Comparison of ENCODE assay signal across 18 cellular contexts in genomic region chr10:114458216-114458615, GRCh38.
"Had no signal": no experiment of that assay in that cellular context is flagged by ENCODE, and none has a peak within 500 bp of the region (broad histone marks: within the 10 kb centered on the region; RNA-seq: fewer than 3 reads in every experiment).

No MANE protein-coding gene starts in this region.

- H3K9me3 Mint-ChIP-seq: endodermal cell; immature natural killer cell; stimulated activated naive B cell treated with anti-CD40 and anti-IgM and Interleukin-4, amounts not matched to agents 10 μg/mL and 1 μg/mL and 100 μg/mL, for 72 hours had no signal

- H3K4me3 Mint-ChIP-seq: endodermal cell; immature natural killer cell; stimulated activated naive B cell treated with anti-CD40 and anti-IgM and Interleukin-4, amounts not matched to agents 10 μg/mL and 1 μg/mL and 100 μg/mL, for 72 hours had no signal

- H3K36me3 ChIP-seq: neutrophil, uterus had no signal

- H3K4me1 ChIP-seq: foreskin keratinocyte, right atrium auricular region, sigmoid colon, tibial artery, upper lobe of left lung, uterus had no signal

- H3K4me3 ChIP-seq: coronary artery, left ventricle myocardium inferior, lung, right atrium auricular region, sigmoid colon, skin epidermis, tibial artery, upper lobe of left lung, uterus had no signal

- H3K27me3 ChIP-seq: foreskin keratinocyte, neutrophil, right atrium auricular region, sigmoid colon, tibial artery, upper lobe of left lung, uterus had no signal

- H3K27me3 Mint-ChIP-seq: stimulated activated naive B cell treated with anti-CD40 and anti-IgM and Interleukin-4, amounts not matched to agents 10 μg/mL and 1 μg/mL and 100 μg/mL, for 72 hours had no signal

- H3K4me1 Mint-ChIP-seq: endodermal cell had no signal

- H3K27ac ChIP-seq: coronary artery, foreskin keratinocyte, left ventricle myocardium inferior, neutrophil, right atrium auricular region, sigmoid colon, skin epidermis, tibial artery, upper lobe of left lung, uterus had no signal

- H3K9me3 ChIP-seq: left ventricle myocardium inferior, neutrophil, right atrium auricular region, sigmoid colon, tibial artery, upper lobe of left lung, uterus had no signal

- H3K27ac Mint-ChIP-seq: immature natural killer cell had no signal

- DNase-seq: effector CD4-positive, alpha-beta T cell; kidney; midbrain; stimulated activated CD4-positive, alpha-beta T cell treated with anti-CD3 and anti-CD28 coated beads, Interleukin-4, amount 100 ng/mL, for 4 hours; tibial artery; uterus had no signal
